Comparison of ENCODE assay signal across 2 cellular contexts in genomic region chr7:91940171-91940570, GRCh38.
A peak's percentile ranks its signal among the peaks of the same experiment; 100 is the strongest.
TF ChIP-seq lines count a peak whose summit lies in the region.

No MANE protein-coding gene starts in this region.

TF ChIP-seq in IMR-90, 13 proteins besides CTCF, POLR2A, EP300 and RAD21:
- no peak for TF ChIP-seq ELK1 (IDR thresholded peaks at IDR 0.05; ENCODE audit: borderline replicate concordance, low read depth, low read length)
- no peak for TF ChIP-seq MAFK (IDR thresholded peaks at IDR 0.05; ENCODE audit: low read depth, low read length)
- no peak for TF ChIP-seq CHD1 (IDR thresholded peaks at IDR 0.05; ENCODE audit: low read depth, low read length)
- TF ChIP-seq NFE2L2 (IDR thresholded peaks at IDR 0.05; ENCODE audit: low read depth, low read length): no peak
- no peak for TF ChIP-seq FOS (IDR thresholded peaks at IDR 0.05; ENCODE audit: low read depth, low read length)
- TF ChIP-seq RFX5 (IDR thresholded peaks at IDR 0.05; ENCODE audit: low read depth, low read length): no peak
- TF ChIP-seq MAZ (IDR thresholded peaks at IDR 0.05; ENCODE audit: borderline replicate concordance, low read depth, low read length): no peak
- TF ChIP-seq BHLHE40 (IDR thresholded peaks at IDR 0.05; ENCODE audit: low read depth, low read length): no peak
TF ChIP-seq in IMR-90: peak in this region for 0.

TF ChIP-seq in liver, 16 proteins besides CTCF, POLR2A, EP300 and RAD21:
- no peak for TF ChIP-seq REST (IDR thresholded peaks at IDR 0.05)
- TF ChIP-seq FOXA1 (IDR thresholded peaks at IDR 0.05): no peak
- TF ChIP-seq NR2F2 (IDR thresholded peaks at IDR 0.05): no peak
- peak in 1 of 2 donors; percentile 4 for TF ChIP-seq HNF4A (conservative IDR thresholded peaks at IDR 0.05)
